ENCODE assay signal across 8 cellular contexts in the genomic region with DNA sequence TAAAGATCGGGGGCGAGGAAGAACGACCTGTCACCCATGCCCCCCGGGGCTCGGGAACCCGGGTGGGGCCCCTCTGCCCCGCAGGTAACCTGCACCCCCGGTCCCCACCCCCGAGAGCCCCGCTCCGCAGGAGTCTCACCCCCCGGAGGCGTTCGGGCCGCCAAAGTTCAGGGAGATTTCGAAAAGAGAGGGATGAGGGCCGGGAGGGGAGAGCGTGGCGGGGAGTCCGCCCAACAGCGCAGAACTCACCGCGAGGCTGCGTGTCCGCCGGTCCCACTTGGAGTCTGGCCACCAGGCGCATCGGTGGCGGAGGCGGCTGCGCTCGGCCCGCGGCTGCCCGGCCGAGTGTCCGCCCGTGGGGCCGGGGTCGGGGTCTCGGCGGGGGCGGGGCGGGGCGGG. TPM values are rescaled to one million over a fixed set of nuclear protein-coding genes. Genes with fewer than 3 reads are reported as not detected.
DNase-seq lines count a peak whose midpoint lies in the region; ATAC-seq and TF ChIP-seq lines count a peak whose summit lies in the region.

A gene (minus strand): TSS at position 347 of the 399 bp plus-strand sequence. CDS start 2,447 bp downstream, outside the sequence.

- peak within 1 kb of the TSS; percentile 77 for H3K4me2 ChIP-seq in DND-41 (ENCODE audit: insufficient read depth, low read length)
- H3K4me2 ChIP-seq in neural cell (ENCODE audit: low read length), result peak within 1 kb of the TSS; percentile 10

- peak within 1 kb of the TSS; percentile 75 for H3K9ac ChIP-seq in DND-41 (ENCODE audit: low read depth, low read length)
- H3K9ac ChIP-seq in neural cell (ENCODE audit: low read length), result peak within 1 kb of the TSS; percentile 36

- H3K4me3 ChIP-seq in DND-41 (ENCODE audit: low read depth in 1 of 2, low read length in 2 of 2), result peak within 1 kb of the TSS; percentile 74 to 76; a peak in 3 of 4 replicates
- peak within 1 kb of the TSS; percentile 66 for H3K4me3 ChIP-seq in neural cell (ENCODE audit: low read length)

- no peaks in the 10 kb centered on the region for H4K20me1 ChIP-seq in DND-41 (ENCODE audit: insufficient read depth, low read length)
- no peaks in the 10 kb centered on the region for H4K20me1 ChIP-seq in neural cell (ENCODE audit: insufficient read depth)

- peaks cover 46% of the 10 kb centered on the region for H3K36me3 ChIP-seq in DND-41 (ENCODE audit: insufficient read depth, low read length)
- no peaks in the 10 kb centered on the region for H3K36me3 ChIP-seq in neural cell (ENCODE audit: insufficient read depth, low read length)

- H3F3A ChIP-seq in neural cell (ENCODE audit: insufficient read depth, low read length, poor library complexity, severe bottlenecking), result peaks cover 4% of the 10 kb centered on the region

- TF ChIP-seq RAD21 in neural cell (conservative IDR thresholded peaks at IDR 0.05), result no peak

- TF ChIP-seq CTCF in DND-41 (IDR thresholded peaks at IDR 0.05; ENCODE audit: borderline replicate concordance, extremely low read depth, low read length, poor library complexity, severe bottlenecking), result no peak
- no peak for TF ChIP-seq CTCF in neural cell (IDR thresholded peaks at IDR 0.05; ENCODE audit: poor library complexity, severe bottlenecking)

- H3K9me3 ChIP-seq in DND-41 (ENCODE audit: insufficient read depth, low read length, severe bottlenecking) (no peaks in the 10 kb centered on the region), neural cell (ENCODE audit: low read length) (no peaks in the 10 kb centered on the region)

- H3K4me1 ChIP-seq in DND-41 (ENCODE audit: insufficient read depth, low read length), result peaks cover 36% of the 10 kb centered on the region

- H3K27me3 ChIP-seq in DND-41 (ENCODE audit: insufficient read depth, low read length, poor library complexity) (no peaks in the 10 kb centered on the region), neural cell (ENCODE audit: insufficient read depth, low read depth, low read length) (peaks cover 10% of the 10 kb centered on the region)

- no peak for TF ChIP-seq EP300 in neural cell (conservative IDR thresholded peaks at IDR 0.05; ENCODE audit: poor library complexity, severe bottlenecking)

- H2AFZ ChIP-seq in DND-41 (ENCODE audit: low read depth, low read length) (peak within 1 kb of the TSS; percentile 86), neural cell (ENCODE audit: low read depth, low read length) (peak within 1 kb of the TSS; percentile 3)

- peak; percentile 17 for ATAC-seq in DND-41 (ENCODE audit: insufficient read depth, low read depth)
- ATAC-seq in GM19455 (IDR thresholded peaks at IDR 0.05; ENCODE audit: unreplicated experiment), result peak; percentile 31
- no peak for ATAC-seq in HG03108 (IDR thresholded peaks at IDR 0.05; ENCODE audit: unreplicated experiment)

- DNase-seq in DND-41 (peak; percentile 55), HuH-7 (ENCODE audit: low spot score) (peak; percentile 69), fibroblast of gingiva (ENCODE audit: low read depth) (peak; percentile 39), middle frontal gyrus (ENCODE audit: extremely low spot score, low spot score) (no peak)
- DNase-seq in activated CD4-positive, CD25-positive, alpha-beta regulatory T cell treated with anti-CD3 and anti-CD28 coated beads, Interleukin-2, amount 50 U/mL, for 72 hours, result peak; percentile 66

- H3K9me2 ChIP-seq in neural cell (ENCODE audit: insufficient read depth, low read length), result no peaks in the 10 kb centered on the region

- peaks cover 29% of the 10 kb centered on the region for H3K79me2 ChIP-seq in DND-41 (ENCODE audit: insufficient read depth, low read length)
- H3K79me2 ChIP-seq in neural cell (replicated peaks; ENCODE audit: insufficient read depth, low read length), result no peaks in the 10 kb centered on the region

- H3K27ac ChIP-seq in DND-41 (ENCODE audit: low read length) (peak within 1 kb of the TSS; percentile 96), neural cell (ENCODE audit: low read length) (no peak within 1 kb of the TSS)

TF ChIP-seq in neural cell, 6 proteins besides CTCF, POLR2A, EP300 and RAD21:
- TF ChIP-seq EZH2 (IDR thresholded peaks at IDR 0.05; ENCODE audit: borderline replicate concordance, insufficient read depth, low read length, poor library complexity, severe bottlenecking) (no peak), SMC3 (conservative IDR thresholded peaks at IDR 0.05; ENCODE audit: poor library complexity) (no peak), TAF1 (IDR thresholded peaks at IDR 0.05; ENCODE audit: low read depth) (no peak), MXI1 (conservative IDR thresholded peaks at IDR 0.05; ENCODE audit: poor library complexity, severe bottlenecking) (no peak), POLR2AphosphoS5 (IDR thresholded peaks at IDR 0.05) (no peak)
- TF ChIP-seq, protein P1, sequence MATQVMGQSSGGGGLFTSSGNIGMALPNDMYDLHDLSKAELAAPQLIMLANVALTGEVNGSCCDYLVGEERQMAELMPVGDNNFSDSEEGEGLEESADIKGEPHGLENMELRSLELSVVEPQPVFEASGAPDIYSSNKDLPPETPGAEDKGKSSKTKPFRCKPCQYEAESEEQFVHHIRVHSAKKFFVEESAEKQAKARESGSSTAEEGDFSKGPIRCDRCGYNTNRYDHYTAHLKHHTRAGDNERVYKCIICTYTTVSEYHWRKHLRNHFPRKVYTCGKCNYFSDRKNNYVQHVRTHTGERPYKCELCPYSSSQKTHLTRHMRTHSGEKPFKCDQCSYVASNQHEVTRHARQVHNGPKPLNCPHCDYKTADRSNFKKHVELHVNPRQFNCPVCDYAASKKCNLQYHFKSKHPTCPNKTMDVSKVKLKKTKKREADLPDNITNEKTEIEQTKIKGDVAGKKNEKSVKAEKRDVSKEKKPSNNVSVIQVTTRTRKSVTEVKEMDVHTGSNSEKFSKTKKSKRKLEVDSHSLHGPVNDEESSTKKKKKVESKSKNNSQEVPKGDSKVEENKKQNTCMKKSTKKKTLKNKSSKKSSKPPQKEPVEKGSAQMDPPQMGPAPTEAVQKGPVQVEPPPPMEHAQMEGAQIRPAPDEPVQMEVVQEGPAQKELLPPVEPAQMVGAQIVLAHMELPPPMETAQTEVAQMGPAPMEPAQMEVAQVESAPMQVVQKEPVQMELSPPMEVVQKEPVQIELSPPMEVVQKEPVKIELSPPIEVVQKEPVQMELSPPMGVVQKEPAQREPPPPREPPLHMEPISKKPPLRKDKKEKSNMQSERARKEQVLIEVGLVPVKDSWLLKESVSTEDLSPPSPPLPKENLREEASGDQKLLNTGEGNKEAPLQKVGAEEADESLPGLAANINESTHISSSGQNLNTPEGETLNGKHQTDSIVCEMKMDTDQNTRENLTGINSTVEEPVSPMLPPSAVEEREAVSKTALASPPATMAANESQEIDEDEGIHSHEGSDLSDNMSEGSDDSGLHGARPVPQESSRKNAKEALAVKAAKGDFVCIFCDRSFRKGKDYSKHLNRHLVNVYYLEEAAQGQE (IDR thresholded peaks at IDR 0.05; ENCODE audit: borderline replicate concordance), result no peak

RNA-seq across cellular contexts. Expression of the gene that starts here (rescaled TPM):
- 3.0 and 4.9 TPM in 2 replicates for polyA plus RNA-seq in neural cell
- polyA minus RNA-seq in neural cell, result 1.9 and 4.6 TPM in 2 replicates
